ENCODE assay signal across 17 cellular contexts in genomic region chr7:102453319-102453718, GRCh38.
"Had no signal": no experiment of that assay in that cellular context is flagged by ENCODE, and none has a peak within 500 bp of the region (broad histone marks: within the 10 kb centered on the region; RNA-seq: fewer than 3 reads in every experiment).

No MANE protein-coding gene starts in this region.

- H3K4me3 ChIP-seq: hepatocyte, lung, suprapubic skin had no signal

- DNase-seq: activated CD4-positive, alpha-beta memory T cell treated with anti-CD3 and anti-CD28 coated beads, Interleukin-2, amount 10 ng/mL, durations not matched to agents 7 days and 5 days; activated CD4-positive, alpha-beta T cell treated with anti-CD3 and anti-CD28 coated beads for 36 hours; activated CD8-positive, alpha-beta memory T cell treated with anti-CD3 and anti-CD28 coated beads, Interleukin-2, amount 50 U/mL, for 4 hours; activated naive CD8-positive, alpha-beta T cell treated with anti-CD3 and anti-CD28 coated beads, Interleukin-2, amount 10 ng/mL, durations not matched to agents 7 days and 5 days; anterior cingulate cortex; kidney; midbrain; stimulated activated CD4-positive, alpha-beta T cell treated with anti-CD3 and anti-CD28 coated beads, Interleukin-4, amount 100 ng/mL, for 1 hour; stimulated activated CD8-positive, alpha-beta memory T cell treated with anti-CD3 and anti-CD28 coated beads, Interleukin-4, amount 100 ng/mL, for 48 hours; stimulated activated naive CD8-positive, alpha-beta T cell treated with anti-CD3 and anti-CD28 coated beads, Interleukin-15, Interleukin-2, amounts not matched to agents 100 U/mL and 50 U/mL, for 24 hours; WERI-Rb-1 had no signal

- H2AFZ ChIP-seq: hepatocyte had no signal

- H3K27me3 Mint-ChIP-seq: activated CD4-positive, alpha-beta memory T cell treated with anti-CD3 and anti-CD28 coated beads, Interleukin-2, amount 10 ng/mL, durations not matched to agents 7 days and 5 days; activated CD4-positive, alpha-beta T cell treated with anti-CD3 and anti-CD28 coated beads for 36 hours; activated naive CD8-positive, alpha-beta T cell treated with anti-CD3 and anti-CD28 coated beads, Interleukin-2, amount 10 ng/mL, durations not matched to agents 7 days and 5 days had no signal

- H3K79me2 ChIP-seq: hepatocyte had no signal

- FAIRE-seq: colon, frontal cortex, kidney had no signal

- H3K4me2 ChIP-seq: hepatocyte had no signal

- ATAC-seq: activated CD4-positive, alpha-beta T cell treated with anti-CD3 and anti-CD28 coated beads for 36 hours; sciatic nerve; stimulated activated naive CD8-positive, alpha-beta T cell treated with anti-CD3 and anti-CD28 coated beads, Interleukin-15, Interleukin-2, amounts not matched to agents 100 U/mL and 50 U/mL, for 24 hours had no signal

- H3K27ac ChIP-seq: hepatocyte, suprapubic skin, WERI-Rb-1 had no signal

- H3K4me3 Mint-ChIP-seq: activated CD4-positive, alpha-beta memory T cell treated with anti-CD3 and anti-CD28 coated beads, Interleukin-2, amount 10 ng/mL, durations not matched to agents 7 days and 5 days; activated CD4-positive, alpha-beta T cell treated with anti-CD3 and anti-CD28 coated beads for 36 hours; activated naive CD8-positive, alpha-beta T cell treated with anti-CD3 and anti-CD28 coated beads, Interleukin-2, amount 10 ng/mL, durations not matched to agents 7 days and 5 days had no signal

- H3K9me3 ChIP-seq: suprapubic skin had no signal

- H3K27me3 ChIP-seq: hepatocyte, suprapubic skin had no signal

- H3K9me3 Mint-ChIP-seq: activated CD4-positive, alpha-beta memory T cell treated with anti-CD3 and anti-CD28 coated beads, Interleukin-2, amount 10 ng/mL, durations not matched to agents 7 days and 5 days; activated naive CD8-positive, alpha-beta T cell treated with anti-CD3 and anti-CD28 coated beads, Interleukin-2, amount 10 ng/mL, durations not matched to agents 7 days and 5 days had no signal

- H3K27ac Mint-ChIP-seq: activated CD4-positive, alpha-beta memory T cell treated with anti-CD3 and anti-CD28 coated beads, Interleukin-2, amount 10 ng/mL, durations not matched to agents 7 days and 5 days; activated CD4-positive, alpha-beta T cell treated with anti-CD3 and anti-CD28 coated beads for 36 hours; activated naive CD8-positive, alpha-beta T cell treated with anti-CD3 and anti-CD28 coated beads, Interleukin-2, amount 10 ng/mL, durations not matched to agents 7 days and 5 days had no signal

- H3K4me1 Mint-ChIP-seq: activated CD4-positive, alpha-beta memory T cell treated with anti-CD3 and anti-CD28 coated beads, Interleukin-2, amount 10 ng/mL, durations not matched to agents 7 days and 5 days; activated CD4-positive, alpha-beta T cell treated with anti-CD3 and anti-CD28 coated beads for 36 hours; activated naive CD8-positive, alpha-beta T cell treated with anti-CD3 and anti-CD28 coated beads, Interleukin-2, amount 10 ng/mL, durations not matched to agents 7 days and 5 days had no signal
